In genomic region chr1:112406771-112407170, GRCh38 we compare ENCODE assay signal across 29 cellular contexts.
"Had no signal": no experiment of that assay in that cellular context is flagged by ENCODE, and none has a peak within 500 bp of the region (broad histone marks: within the 10 kb centered on the region; RNA-seq: fewer than 3 reads in every experiment).

No MANE protein-coding gene starts in this region.

- H3K9me3 Mint-ChIP-seq: dendritic cell treated with granulocyte-macrophage colony-stimulating factor and Interleukin-4, amounts not matched to agents 40 ng/mL and 50 ng/mL, for 4 days; mesothelial cell of epicardium; naive B cell; natural killer cell treated with Interleukin-12 subunit alpha and Interleukin-12 subunit beta and Interleukin-15 and Interleukin-18, amount 100 ng/mL, for 72 hours; neural crest cell; stimulated activated naive CD8-positive, alpha-beta T cell treated with anti-CD3 and anti-CD28 coated beads, Interleukin-15, amount 100 ng/mL, for 72 hours had no signal

- FAIRE-seq: endothelial cell of umbilical vein, keratinocyte had no signal

- H3K4me1 ChIP-seq: prostate gland had no signal

- H3K4me3 Mint-ChIP-seq: dendritic cell treated with granulocyte-macrophage colony-stimulating factor and Interleukin-4, amounts not matched to agents 40 ng/mL and 50 ng/mL, for 4 days; mesothelial cell of epicardium; naive B cell; natural killer cell treated with Interleukin-12 subunit alpha and Interleukin-12 subunit beta and Interleukin-15 and Interleukin-18, amount 100 ng/mL, for 72 hours; neural crest cell; stimulated activated naive CD8-positive, alpha-beta T cell treated with anti-CD3 and anti-CD28 coated beads, Interleukin-15, amount 100 ng/mL, for 72 hours had no signal

- H3K36me3 Mint-ChIP-seq: naive B cell; natural killer cell treated with Interleukin-12 subunit alpha and Interleukin-12 subunit beta and Interleukin-15 and Interleukin-18, amount 100 ng/mL, for 72 hours had no signal

- DNase-seq: colonic mucosa; effector CD8-positive, alpha-beta T cell; foreskin fibroblast; gastrocnemius medialis; head of caudate nucleus; mesenchymal stem cell; mucosa of descending colon; naive B cell; stimulated activated CD4-positive, alpha-beta T cell treated with anti-CD3 and anti-CD28 coated beads, Interleukin-12 subunit alpha, Interleukin-12 subunit beta, amount 100 ng/mL, for 4 hours; stimulated activated CD4-positive, alpha-beta T cell treated with anti-CD3 and anti-CD28 coated beads, Interleukin-1b, Interleukin-23, amount 100 ng/mL, for 48 hours; stimulated activated CD4-positive, alpha-beta T cell treated with anti-CD3 and anti-CD28 coated beads, Interleukin-4, amount 100 ng/mL, for 1 hour; stimulated activated CD8-positive, alpha-beta memory T cell treated with anti-CD3 and anti-CD28 coated beads, Interleukin-4, amount 100 ng/mL, for 48 hours; stimulated activated naive CD4-positive, alpha-beta T cell; stimulated activated naive CD8-positive, alpha-beta T cell treated with anti-CD3 and anti-CD28 coated beads, Interleukin-15, amount 100 ng/mL, for 72 hours; transverse colon had no signal

- H3K4me1 Mint-ChIP-seq: naive B cell; stimulated activated naive CD8-positive, alpha-beta T cell treated with anti-CD3 and anti-CD28 coated beads, Interleukin-15, amount 100 ng/mL, for 72 hours had no signal

- H3K27me3 ChIP-seq: colonic mucosa, esophagus muscularis mucosa, gastrocnemius medialis, neutrophil, right atrium auricular region, suprapubic skin, transverse colon, vagina had no signal

- H3K4me2 ChIP-seq: smooth muscle cell had no signal

- H3K27ac ChIP-seq: colonic mucosa, esophagus muscularis mucosa, gastrocnemius medialis, neutrophil, prostate gland, right atrium auricular region, suprapubic skin, vagina had no signal

- H3K36me3 ChIP-seq: colonic mucosa, gastrocnemius medialis, neutrophil, prostate gland, right atrium auricular region, vagina had no signal

- H3K27me3 Mint-ChIP-seq: dendritic cell treated with granulocyte-macrophage colony-stimulating factor and Interleukin-4, amounts not matched to agents 40 ng/mL and 50 ng/mL, for 4 days; stimulated activated naive CD8-positive, alpha-beta T cell treated with anti-CD3 and anti-CD28 coated beads, Interleukin-15, amount 100 ng/mL, for 72 hours had no signal

- H3K4me3 ChIP-seq: colonic mucosa, esophagus muscularis mucosa, gastrocnemius medialis, lung, mucosa of descending colon, prostate gland, right atrium auricular region, smooth muscle cell, suprapubic skin, transverse colon, vagina had no signal

- H3K27ac Mint-ChIP-seq: dendritic cell treated with granulocyte-macrophage colony-stimulating factor and Interleukin-4, amounts not matched to agents 40 ng/mL and 50 ng/mL, for 4 days; naive B cell; natural killer cell treated with Interleukin-12 subunit alpha and Interleukin-12 subunit beta and Interleukin-15 and Interleukin-18, amount 100 ng/mL, for 72 hours; stimulated activated naive CD8-positive, alpha-beta T cell treated with anti-CD3 and anti-CD28 coated beads, Interleukin-15, amount 100 ng/mL, for 72 hours had no signal

- H3K9me3 ChIP-seq: colonic mucosa, esophagus muscularis mucosa, gastrocnemius medialis, mucosa of descending colon, neutrophil, prostate gland, right atrium auricular region, suprapubic skin, transverse colon, vagina had no signal
